In the genomic region with DNA sequence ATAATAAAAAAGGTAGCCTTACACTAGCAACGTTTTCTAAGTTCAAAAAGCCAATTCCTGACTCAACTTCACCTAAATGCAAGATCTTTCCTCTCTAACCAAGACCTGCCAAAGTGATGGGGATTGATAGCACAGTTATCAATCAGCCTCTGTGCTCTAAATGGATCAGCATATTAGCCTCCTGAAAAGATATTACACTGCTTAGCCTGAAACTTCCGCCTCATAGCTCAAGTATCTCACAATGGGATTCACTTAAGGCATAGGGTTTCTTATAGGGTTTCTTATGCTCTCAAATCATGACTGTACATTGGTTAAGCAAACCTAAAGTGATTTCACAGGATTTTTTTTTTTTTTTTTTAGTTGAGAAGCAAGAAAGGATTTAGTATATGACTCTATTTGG, we compare ENCODE assay signal across 7 cellular contexts. TPM values are rescaled to one million over a fixed set of nuclear protein-coding genes. Genes with fewer than 3 reads are reported as not detected.
DNase-seq lines count a peak whose midpoint lies in the region; ATAC-seq and TF ChIP-seq lines count a peak whose summit lies in the region.

No MANE protein-coding gene starts in this region.

- no peaks in the 10 kb centered on the region for H3K27me3 ChIP-seq in MG63
- no peaks in the 10 kb centered on the region for H3K27me3 ChIP-seq in endodermal cell (ENCODE audit: control insufficient read depth, insufficient read depth, low read length, poor library complexity, severe bottlenecking)

- no peak for DNase-seq in MG63
- DNase-seq in endodermal cell = no peak
- no peak for DNase-seq in stimulated activated effector memory CD8-positive, alpha-beta T cell treated with anti-CD3 and anti-CD28 coated beads, Interleukin-12 subunit alpha, Interleukin-12 subunit beta, amount 100 ng/mL, for 72 hours (ENCODE audit: low spot score in 2 of 2)
- DNase-seq in left colon = no peak
- DNase-seq in amygdala (lab: John Stamatoyannopoulos, UW) = no peak
- no peak for DNase-seq in cortex of kidney (lab: John Stamatoyannopoulos, UW)

- no peak overlapping the region for H3K27ac ChIP-seq in endodermal cell (ENCODE audit: low read depth, low read length)

- no peaks in the 10 kb centered on the region for H3K9me3 Mint-ChIP-seq in endodermal cell
- H3K9me3 Mint-ChIP-seq in stimulated activated effector memory CD8-positive, alpha-beta T cell treated with anti-CD3 and anti-CD28 coated beads, Interleukin-12 subunit alpha, Interleukin-12 subunit beta, amount 100 ng/mL, for 72 hours = no peaks in the 10 kb centered on the region

- no peaks in the 10 kb centered on the region for H3K9me3 ChIP-seq in MG63
- H3K9me3 ChIP-seq in endodermal cell (ENCODE audit: control insufficient read depth, low read length) = no peaks in the 10 kb centered on the region

- intact Hi-C loops in left colon (cut with DNase I, micrococcal nuclease) = no loop called here

- no peak overlapping the region for H3K9ac ChIP-seq in endodermal cell (ENCODE audit: extremely low read depth, low read length, poor library complexity, severe bottlenecking)

- peaks cover 39% of the 10 kb centered on the region for H3K4me1 Mint-ChIP-seq in endodermal cell
- peaks cover 40% of the 10 kb centered on the region for H3K4me1 Mint-ChIP-seq in stimulated activated effector memory CD8-positive, alpha-beta T cell treated with anti-CD3 and anti-CD28 coated beads, Interleukin-12 subunit alpha, Interleukin-12 subunit beta, amount 100 ng/mL, for 72 hours

- peak overlapping the region; percentile 57 for H3K4me3 Mint-ChIP-seq in endodermal cell
- H3K4me3 Mint-ChIP-seq in stimulated activated effector memory CD8-positive, alpha-beta T cell treated with anti-CD3 and anti-CD28 coated beads, Interleukin-12 subunit alpha, Interleukin-12 subunit beta, amount 100 ng/mL, for 72 hours = peak overlapping the region; percentile 83

- peak; percentile 2 for ATAC-seq in GM19395 (IDR thresholded peaks at IDR 0.05; ENCODE audit: unreplicated experiment)
- peak; percentile 74 for ATAC-seq in stimulated activated effector memory CD8-positive, alpha-beta T cell treated with anti-CD3 and anti-CD28 coated beads, Interleukin-12 subunit alpha, Interleukin-12 subunit beta, amount 100 ng/mL, for 72 hours
- ATAC-seq in left colon = no peak

- no peaks in the 10 kb centered on the region for H3K36me3 Mint-ChIP-seq in endodermal cell (ENCODE audit: low read depth)
- peaks cover 6% of the 10 kb centered on the region for H3K36me3 Mint-ChIP-seq in stimulated activated effector memory CD8-positive, alpha-beta T cell treated with anti-CD3 and anti-CD28 coated beads, Interleukin-12 subunit alpha, Interleukin-12 subunit beta, amount 100 ng/mL, for 72 hours

- H3K4me3 ChIP-seq in MG63 (peak overlapping the region; percentile 54), endodermal cell (ENCODE audit: low read length) (peak overlapping the region; percentile 79)

- WGBS in endodermal cell (ENCODE audit: insufficient coverage in 1 of 2, insufficient read length in 1 of 2), 2 experiments = 68 to 80% methylated on average over 1 to 2 of the region's 2 CpGs

- no peaks in the 10 kb centered on the region for H3K27me3 Mint-ChIP-seq in endodermal cell (ENCODE audit: insufficient read depth)

- TF ChIP-seq CTCF in endodermal cell (conservative IDR thresholded peaks at IDR 0.05) = no peak

- no peaks in the 10 kb centered on the region for H3K36me3 ChIP-seq in MG63
- H3K36me3 ChIP-seq in endodermal cell (ENCODE audit: control insufficient read depth, insufficient read depth, low read length) = no peaks in the 10 kb centered on the region

- H3K4me1 ChIP-seq in endodermal cell (ENCODE audit: control insufficient read depth, insufficient read depth, low read length) = no peaks in the 10 kb centered on the region

- H3K27ac Mint-ChIP-seq in endodermal cell = no peak overlapping the region
- peak overlapping the region; percentile 88 for H3K27ac Mint-ChIP-seq in stimulated activated effector memory CD8-positive, alpha-beta T cell treated with anti-CD3 and anti-CD28 coated beads, Interleukin-12 subunit alpha, Interleukin-12 subunit beta, amount 100 ng/mL, for 72 hours

RNA-seq across cellular contexts. Expression of a gene that starts 0.4 kb away (rescaled TPM):
- total RNA-seq in MG63 (2014; rRNA removed; shearing (Covaris generic); ENCODE audit: low replicate concordance) = 0.20 and 10.1 TPM in 2 replicates
- 1 to 10 TPM; 1.3 to 3.7 TPM for total RNA-seq in endodermal cell
- 1.5 TPM for polyA plus RNA-seq in endodermal cell (2013, experiment 1 of 2)
- 1.9 TPM for polyA plus RNA-seq in endodermal cell (2013, experiment 2 of 2)
- 1 to 10 TPM; 2.7 to 7.4 TPM for total RNA-seq in left colon
